Comparison of ENCODE assay signal across 1 cellular context in the genomic region with DNA sequence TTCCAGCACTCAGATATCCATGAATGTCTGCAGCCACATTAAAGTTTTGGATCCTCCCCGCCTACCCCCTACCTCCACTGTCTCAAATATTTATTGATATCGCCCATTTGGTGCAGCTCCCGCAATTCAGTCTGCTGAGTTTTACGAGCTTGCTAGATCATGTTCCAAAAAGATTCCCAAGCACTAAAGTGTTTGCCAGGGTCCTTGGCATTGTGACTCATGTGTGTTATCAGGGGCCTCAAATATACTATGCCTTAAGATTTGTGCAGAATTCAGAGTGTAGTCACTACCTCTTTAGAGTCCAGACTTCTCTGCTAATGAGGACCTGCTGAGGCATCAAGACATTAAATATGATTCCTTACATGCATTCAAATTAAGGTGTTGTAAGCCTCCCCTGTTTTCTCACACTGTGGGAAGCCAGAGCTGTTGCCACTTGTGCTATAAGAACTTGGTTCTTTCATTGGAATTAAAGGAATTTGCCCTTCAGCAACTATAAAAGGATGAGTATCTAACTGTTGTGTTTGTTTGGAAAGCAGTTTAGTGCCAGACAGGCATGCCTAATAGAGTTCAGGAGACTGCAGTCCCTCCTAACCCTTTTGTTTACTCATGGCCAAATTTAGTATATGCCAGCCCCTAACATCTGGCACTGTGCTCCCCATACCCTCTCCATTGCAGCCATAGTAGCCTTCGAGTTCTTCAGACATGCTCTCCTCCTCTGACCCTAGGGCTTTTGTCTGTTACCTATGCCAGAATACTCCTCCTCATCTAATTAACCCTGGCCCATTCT.
TF ChIP-seq lines count a peak whose summit lies in the region.

No MANE protein-coding gene starts in this region.

TF ChIP-seq in HEK293, 187 proteins besides CTCF, POLR2A, EP300 and RAD21 (continued from another document and continues in another):
- TF ChIP-seq ZBTB49 (tag by site-specific recombination; IDR thresholded peaks at IDR 0.05; ENCODE audit: low read depth) (no peak), ZNF529 (tag by site-specific recombination; IDR thresholded peaks at IDR 0.05; ENCODE audit: insufficient replicate concordance) (no peak), ZSCAN4 (tag by site-specific recombination; IDR thresholded peaks at IDR 0.05) (peak; percentile 45; the same call in 1 of the 2 replicates), ZNF341 (tag by site-specific recombination; IDR thresholded peaks at IDR 0.05; ENCODE audit: low read depth) (0 out of 2 replicates have a peak, but pooled peaks have one; percentile 11), ZNF639 (tag by site-specific recombination; IDR thresholded peaks at IDR 0.05) (no peak), TRIM28 (IDR thresholded peaks at IDR 0.05; ENCODE audit: borderline replicate concordance, low read length) (peak; percentile 94), ZNF311 (tag by site-specific recombination; IDR thresholded peaks at IDR 0.05; ENCODE audit: borderline replicate concordance) (no peak), ZNF585B (tag by site-specific recombination; IDR thresholded peaks at IDR 0.05) (no peak), PRDM1 (tag by site-specific recombination; IDR thresholded peaks at IDR 0.05) (no peak), ZNF549 (tag by site-specific recombination; IDR thresholded peaks at IDR 0.05) (no peak), ZEB2 (tag by site-specific recombination; IDR thresholded peaks at IDR 0.05) (peak; percentile 77), ZNF10 (tag by site-specific recombination; IDR thresholded peaks at IDR 0.05) (0 out of 2 replicates have a peak, but pooled peaks have one; percentile 20), PATZ1 (tag by site-specific recombination; IDR thresholded peaks at IDR 0.05) (peak; percentile 69; the same call in 1 of the 2 replicates), ZNF544 (tag by site-specific recombination; IDR thresholded peaks at IDR 0.05) (no peak), SETDB1 (IDR thresholded peaks at IDR 0.05; ENCODE audit: insufficient read length, low read length) (no peak), ZNF626 (tag by site-specific recombination; IDR thresholded peaks at IDR 0.05) (no peak), ZNF19 (tag by site-specific recombination; IDR thresholded peaks at IDR 0.05; ENCODE audit: low read depth) (no peak), GLI2 (tag by site-specific recombination; IDR thresholded peaks at IDR 0.05; ENCODE audit: borderline replicate concordance, low read depth) (peak; percentile 12), ZNF514 (tag by site-specific recombination; IDR thresholded peaks at IDR 0.05) (no peak), ZNF707 (tag by site-specific recombination; IDR thresholded peaks at IDR 0.05) (no peak), ZNF777 (tag by site-specific recombination; IDR thresholded peaks at IDR 0.05; ENCODE audit: borderline replicate concordance) (no peak), ZNF548 (tag by site-specific recombination; IDR thresholded peaks at IDR 0.05) (no peak), ZNF214 (tag by site-specific recombination; IDR thresholded peaks at IDR 0.05; ENCODE audit: borderline replicate concordance) (no peak), ZBTB17 (tag by site-specific recombination; IDR thresholded peaks at IDR 0.05) (peak; percentile 78), REST (tag by site-specific recombination; IDR thresholded peaks at IDR 0.05) (no peak), ZNF521 (tag by site-specific recombination; IDR thresholded peaks at IDR 0.05) (no peak), IKZF3 (tag by site-specific recombination; IDR thresholded peaks at IDR 0.05) (peak; percentile 70), ZNF280D (tag by site-specific recombination; IDR thresholded peaks at IDR 0.05) (no peak), ZNF223 (tag by site-specific recombination; IDR thresholded peaks at IDR 0.05) (no peak), ZNF701 (tag by site-specific recombination; IDR thresholded peaks at IDR 0.05) (no peak)
- TF ChIP-seq, protein P1, sequence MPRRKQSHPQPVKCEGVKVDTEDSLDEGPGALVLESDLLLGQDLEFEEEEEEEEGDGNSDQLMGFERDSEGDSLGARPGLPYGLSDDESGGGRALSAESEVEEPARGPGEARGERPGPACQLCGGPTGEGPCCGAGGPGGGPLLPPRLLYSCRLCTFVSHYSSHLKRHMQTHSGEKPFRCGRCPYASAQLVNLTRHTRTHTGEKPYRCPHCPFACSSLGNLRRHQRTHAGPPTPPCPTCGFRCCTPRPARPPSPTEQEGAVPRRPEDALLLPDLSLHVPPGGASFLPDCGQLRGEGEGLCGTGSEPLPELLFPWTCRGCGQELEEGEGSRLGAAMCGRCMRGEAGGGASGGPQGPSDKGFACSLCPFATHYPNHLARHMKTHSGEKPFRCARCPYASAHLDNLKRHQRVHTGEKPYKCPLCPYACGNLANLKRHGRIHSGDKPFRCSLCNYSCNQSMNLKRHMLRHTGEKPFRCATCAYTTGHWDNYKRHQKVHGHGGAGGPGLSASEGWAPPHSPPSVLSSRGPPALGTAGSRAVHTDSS (tag by site-specific recombination; IDR thresholded peaks at IDR 0.05), result 0 out of 2 replicates have a peak, but pooled peaks have one; percentile 13
- TF ChIP-seq, protein P2, sequence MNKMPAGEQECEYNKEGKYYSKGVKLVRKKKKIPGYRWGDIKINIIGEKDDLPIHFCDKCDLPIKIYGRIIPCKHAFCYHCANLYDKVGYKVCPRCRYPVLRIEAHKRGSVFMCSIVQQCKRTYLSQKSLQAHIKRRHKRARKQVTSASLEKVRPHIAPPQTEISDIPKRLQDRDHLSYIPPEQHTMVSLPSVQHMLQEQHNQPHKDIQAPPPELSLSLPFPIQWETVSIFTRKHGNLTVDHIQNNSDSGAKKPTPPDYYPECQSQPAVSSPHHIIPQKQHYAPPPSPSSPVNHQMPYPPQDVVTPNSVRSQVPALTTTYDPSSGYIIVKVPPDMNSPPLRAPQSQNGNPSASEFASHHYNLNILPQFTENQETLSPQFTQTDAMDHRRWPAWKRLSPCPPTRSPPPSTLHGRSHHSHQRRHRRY (tag by site-specific recombination; IDR thresholded peaks at IDR 0.05), result no peak; the same call in 1 of the 2 replicates
- TF ChIP-seq, protein P3, sequence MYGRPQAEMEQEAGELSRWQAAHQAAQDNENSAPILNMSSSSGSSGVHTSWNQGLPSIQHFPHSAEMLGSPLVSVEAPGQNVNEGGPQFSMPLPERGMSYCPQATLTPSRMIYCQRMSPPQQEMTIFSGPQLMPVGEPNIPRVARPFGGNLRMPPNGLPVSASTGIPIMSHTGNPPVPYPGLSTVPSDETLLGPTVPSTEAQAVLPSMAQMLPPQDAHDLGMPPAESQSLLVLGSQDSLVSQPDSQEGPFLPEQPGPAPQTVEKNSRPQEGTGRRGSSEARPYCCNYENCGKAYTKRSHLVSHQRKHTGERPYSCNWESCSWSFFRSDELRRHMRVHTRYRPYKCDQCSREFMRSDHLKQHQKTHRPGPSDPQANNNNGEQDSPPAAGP (tag by site-specific recombination; IDR thresholded peaks at IDR 0.05), result no peak
- TF ChIP-seq, protein P4, sequence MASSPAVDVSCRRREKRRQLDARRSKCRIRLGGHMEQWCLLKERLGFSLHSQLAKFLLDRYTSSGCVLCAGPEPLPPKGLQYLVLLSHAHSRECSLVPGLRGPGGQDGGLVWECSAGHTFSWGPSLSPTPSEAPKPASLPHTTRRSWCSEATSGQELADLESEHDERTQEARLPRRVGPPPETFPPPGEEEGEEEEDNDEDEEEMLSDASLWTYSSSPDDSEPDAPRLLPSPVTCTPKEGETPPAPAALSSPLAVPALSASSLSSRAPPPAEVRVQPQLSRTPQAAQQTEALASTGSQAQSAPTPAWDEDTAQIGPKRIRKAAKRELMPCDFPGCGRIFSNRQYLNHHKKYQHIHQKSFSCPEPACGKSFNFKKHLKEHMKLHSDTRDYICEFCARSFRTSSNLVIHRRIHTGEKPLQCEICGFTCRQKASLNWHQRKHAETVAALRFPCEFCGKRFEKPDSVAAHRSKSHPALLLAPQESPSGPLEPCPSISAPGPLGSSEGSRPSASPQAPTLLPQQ (tag by site-specific recombination; IDR thresholded peaks at IDR 0.05), result peak; percentile 57
